8 cellular contexts compared by ENCODE assay signal in genomic region chr2:151437630-151438029, GRCh38. TPM values are rescaled to one million over a fixed set of nuclear protein-coding genes. Genes with fewer than 3 reads are reported as not detected.
DNase-seq lines count a peak whose midpoint lies in the region; ATAC-seq and TF ChIP-seq lines count a peak whose summit lies in the region.

No MANE protein-coding gene starts in this region.

- H2BK15ac ChIP-seq in neuronal stem cell (ENCODE audit: low read length), result no peak overlapping the region

- H2BK5ac ChIP-seq in neuronal stem cell (ENCODE audit: low read length), result no peak overlapping the region

- H4K8ac ChIP-seq in neuronal stem cell (ENCODE audit: low read depth, low read length), result no peak overlapping the region

- no peak overlapping the region for H4K91ac ChIP-seq in neuronal stem cell (ENCODE audit: low read depth, low read length, poor library complexity)

- H3K4me3 Mint-ChIP-seq in stimulated activated memory B cell treated with anti-CD40 and anti-IgM and Interleukin-4, amounts not matched to agents 10 μg/mL and 1 μg/mL and 100 μg/mL, for 72 hours, result no peak overlapping the region

- no peak overlapping the region for H3K23ac ChIP-seq in neuronal stem cell (ENCODE audit: low read depth, low read length, poor library complexity)

- H3K79me1 ChIP-seq in neuronal stem cell (ENCODE audit: low read depth, low read length), result no peaks in the 10 kb centered on the region

- DNase-seq in AG09309 (ENCODE audit: low read depth), result no peak
- DNase-seq in SK-N-DZ (ENCODE audit: low spot score), result peak; percentile 7
- peak in 1 of 2 donors; percentile 13 for DNase-seq in foreskin keratinocyte
- DNase-seq in stimulated activated CD4-positive, alpha-beta T cell treated with anti-CD3 and anti-CD28 coated beads, Interleukin-4, amount 100 ng/mL, for 4 hours, result no peak
- DNase-seq in neuronal stem cell (ENCODE audit: low spot score), result no peak

- ATAC-seq in foreskin keratinocyte (no peak), HG03025 (IDR thresholded peaks at IDR 0.05; ENCODE audit: low FRiP score, unreplicated experiment) (no peak)
- ATAC-seq in stimulated activated memory B cell treated with anti-CD40 and anti-IgM and Interleukin-4, amounts not matched to agents 10 μg/mL and 1 μg/mL and 100 μg/mL, for 72 hours, result no peak

- no peak overlapping the region for H2AFZ ChIP-seq in neuronal stem cell (ENCODE audit: low read length)

- no peak overlapping the region for H3K4ac ChIP-seq in neuronal stem cell (ENCODE audit: low read length)

- no CpG with 5 or more reads among the region's 3 CpGs for WGBS in neuronal stem cell (ENCODE audit: extremely low coverage in 2 of 2, insufficient read length in 2 of 2, insufficient replicate concordance in 1 of 2), 2 donors

- no peak overlapping the region for H3K14ac ChIP-seq in neuronal stem cell (ENCODE audit: low read length)

- H3K36me3 ChIP-seq in neuronal stem cell (replicated peaks in 1 of 2; ENCODE audit: control insufficient read depth in 2 of 2, insufficient read depth in 2 of 2, low read length in 2 of 2), result peaks cover 17 to 96% of the 10 kb centered on the region in 2 donors

- no peaks in the 10 kb centered on the region for H3K27me3 Mint-ChIP-seq in stimulated activated memory B cell treated with anti-CD40 and anti-IgM and Interleukin-4, amounts not matched to agents 10 μg/mL and 1 μg/mL and 100 μg/mL, for 72 hours

- H3K4me3 ChIP-seq in AG09309 (ENCODE audit: control insufficient read depth, low read depth, low read length) (no peak overlapping the region), GM12875 (ENCODE audit: low read depth, low read length) (no peak overlapping the region), neuronal stem cell (ENCODE audit: low read length in 2 of 2) (no peak overlapping the region)

- H3K27ac Mint-ChIP-seq in stimulated activated memory B cell treated with anti-CD40 and anti-IgM and Interleukin-4, amounts not matched to agents 10 μg/mL and 1 μg/mL and 100 μg/mL, for 72 hours, result peak overlapping the region; percentile 30

- no peak overlapping the region for H2BK120ac ChIP-seq in neuronal stem cell (ENCODE audit: low read depth, low read length)

- H3K18ac ChIP-seq in neuronal stem cell (ENCODE audit: low read length), result no peak overlapping the region

- H3K36me3 Mint-ChIP-seq in stimulated activated memory B cell treated with anti-CD40 and anti-IgM and Interleukin-4, amounts not matched to agents 10 μg/mL and 1 μg/mL and 100 μg/mL, for 72 hours, result peaks cover 24% of the 10 kb centered on the region

- H3K4me1 ChIP-seq in foreskin keratinocyte (no peaks in the 10 kb centered on the region), neuronal stem cell (ENCODE audit: control insufficient read depth in 2 of 2, insufficient read depth in 1 of 2, low read depth in 1 of 2, low read length in 2 of 2) (no peaks in the 10 kb centered on the region)

- no peaks in the 10 kb centered on the region for H3K27me3 ChIP-seq in foreskin keratinocyte
- no peaks in the 10 kb centered on the region for H3K27me3 ChIP-seq in neuronal stem cell (ENCODE audit: control insufficient read depth in 3 of 3, insufficient read depth in 3 of 3, low read depth in 1 of 3, low read length in 3 of 3)

- no peak overlapping the region for H3K4me2 ChIP-seq in neuronal stem cell (ENCODE audit: insufficient read depth, low read length, poor library complexity, severe bottlenecking)

- no peak overlapping the region for H3K9ac ChIP-seq in neuronal stem cell (ENCODE audit: low read depth, low read length, poor library complexity)

- H3K9me3 Mint-ChIP-seq in stimulated activated memory B cell treated with anti-CD40 and anti-IgM and Interleukin-4, amounts not matched to agents 10 μg/mL and 1 μg/mL and 100 μg/mL, for 72 hours, result no peaks in the 10 kb centered on the region

- no peak overlapping the region for H3K27ac ChIP-seq in foreskin keratinocyte
- H3K27ac ChIP-seq in neuronal stem cell (replicated peaks; ENCODE audit: low read length), result no peak overlapping the region

- no peak overlapping the region for H2BK12ac ChIP-seq in neuronal stem cell (ENCODE audit: low read length)

- H3K9me3 ChIP-seq in neuronal stem cell (replicated peaks in 1 of 2; ENCODE audit: control insufficient read depth in 2 of 2, insufficient read depth in 1 of 2, low read depth in 1 of 2, low read length in 2 of 2), result no peaks in the 10 kb centered on the region

- peak; percentile 20 for TF ChIP-seq CTCF in AG09309 (IDR thresholded peaks at IDR 0.05; ENCODE audit: control insufficient read depth, insufficient read depth, low read depth, low read length, missing control alignments)
- TF ChIP-seq CTCF in GM12875 (IDR thresholded peaks at IDR 0.05; ENCODE audit: borderline replicate concordance, insufficient read depth, low read depth, low read length), result 0 out of 2 replicates have a peak, but pooled peaks have one; percentile 6
- peak; percentile 70 for TF ChIP-seq CTCF in foreskin keratinocyte (conservative IDR thresholded peaks at IDR 0.05)

- H2AK5ac ChIP-seq in neuronal stem cell (ENCODE audit: low read depth, low read length), result no peak overlapping the region

- peaks cover 4% of the 10 kb centered on the region for H3K4me1 Mint-ChIP-seq in stimulated activated memory B cell treated with anti-CD40 and anti-IgM and Interleukin-4, amounts not matched to agents 10 μg/mL and 1 μg/mL and 100 μg/mL, for 72 hours

RNA-seq across cellular contexts. Expression of gene RIF1, which starts 27.9 kb away (rescaled TPM):
- 13.6 and 18.0 TPM in 2 replicates for polyA plus RNA-seq in SK-N-DZ (2014; cell fraction: cytosol; rRNA removed)
- 24.6 and 28.3 TPM in 2 replicates for polyA plus RNA-seq in SK-N-DZ (2014; cell fraction: nucleus; rRNA removed)
- total RNA-seq in foreskin keratinocyte, result 33.4 and 35.6 TPM in 2 replicates
- 2.7 and 3.2 TPM in 2 replicates for polyA plus RNA-seq in foreskin keratinocyte
- polyA plus RNA-seq in neuronal stem cell (2013, experiment 1 of 2), result 15.0 TPM
- 15.4 TPM for polyA plus RNA-seq in neuronal stem cell (2013, experiment 2 of 2)

Comparison
In these comparisons a context has a peak if more than half of its experiments do, and no peak if none do; other contexts are left out.
1. CTCF ChIP-seq: peak in every context shown above with its lines; median percentile 70 in foreskin keratinocyte; 20 in AG09309; 6 in GM12875.